8 cellular contexts compared by ENCODE assay signal in genomic region chr11:43581370-43582023, GRCh38.
DNase-seq lines count a peak whose midpoint lies in the region; ATAC-seq and TF ChIP-seq lines count a peak whose summit lies in the region.

No MANE protein-coding gene starts in this region.

- H3K36me3 Mint-ChIP-seq in activated B cell treated with CpG ODN at 0.5 μM for 24 hours (ENCODE audit: low read depth) = no peaks in the 10 kb centered on the region
- H3K36me3 Mint-ChIP-seq in stimulated activated memory B cell treated with anti-CD40 and anti-IgM and Interleukin-4, amounts not matched to agents 10 μg/mL and 1 μg/mL and 100 μg/mL, for 72 hours = no peaks in the 10 kb centered on the region
- H3K36me3 Mint-ChIP-seq in T-helper 2 cell treated with Interferon-gamma antibody and Interleukin-4, amounts not matched to agents 5 μg/mL and 100 μg/mL, for 36 hours (ENCODE audit: low read depth) = peaks cover 2% of the 10 kb centered on the region

- CTCF ChIA-PET in activated B cell treated with CpG ODN at 0.5 μM for 24 hours (lab: Charles Lee) = no interaction called here

- peak overlapping the region; percentile 18 for H3K4me3 ChIP-seq in iPS-11a (ENCODE audit: low read depth, low read length)

- H3K27me3 Mint-ChIP-seq in activated B cell treated with CpG ODN at 0.5 μM for 24 hours = peaks cover 75% of the 10 kb centered on the region
- peaks cover 89% of the 10 kb centered on the region for H3K27me3 Mint-ChIP-seq in stimulated activated memory B cell treated with anti-CD40 and anti-IgM and Interleukin-4, amounts not matched to agents 10 μg/mL and 1 μg/mL and 100 μg/mL, for 72 hours
- H3K27me3 Mint-ChIP-seq in T-helper 2 cell treated with Interferon-gamma antibody and Interleukin-4, amounts not matched to agents 5 μg/mL and 100 μg/mL, for 36 hours (ENCODE audit: low read depth) = peaks cover 92% of the 10 kb centered on the region

- no peak overlapping the region for H3K27ac Mint-ChIP-seq in activated B cell treated with CpG ODN at 0.5 μM for 24 hours
- H3K27ac Mint-ChIP-seq in stimulated activated memory B cell treated with anti-CD40 and anti-IgM and Interleukin-4, amounts not matched to agents 10 μg/mL and 1 μg/mL and 100 μg/mL, for 72 hours = no peak overlapping the region
- H3K27ac Mint-ChIP-seq in T-helper 2 cell treated with Interferon-gamma antibody and Interleukin-4, amounts not matched to agents 5 μg/mL and 100 μg/mL, for 36 hours = no peak overlapping the region

- peaks cover 4% of the 10 kb centered on the region for H3K9me3 Mint-ChIP-seq in activated B cell treated with CpG ODN at 0.5 μM for 24 hours
- peaks cover 2% of the 10 kb centered on the region for H3K9me3 Mint-ChIP-seq in stimulated activated memory B cell treated with anti-CD40 and anti-IgM and Interleukin-4, amounts not matched to agents 10 μg/mL and 1 μg/mL and 100 μg/mL, for 72 hours
- no peaks in the 10 kb centered on the region for H3K9me3 Mint-ChIP-seq in T-helper 2 cell treated with Interferon-gamma antibody and Interleukin-4, amounts not matched to agents 5 μg/mL and 100 μg/mL, for 36 hours

- peak overlapping the region; percentile 77 for H3K4me3 Mint-ChIP-seq in activated B cell treated with CpG ODN at 0.5 μM for 24 hours
- H3K4me3 Mint-ChIP-seq in stimulated activated memory B cell treated with anti-CD40 and anti-IgM and Interleukin-4, amounts not matched to agents 10 μg/mL and 1 μg/mL and 100 μg/mL, for 72 hours = peak overlapping the region; percentile 75
- H3K4me3 Mint-ChIP-seq in T-helper 2 cell treated with Interferon-gamma antibody and Interleukin-4, amounts not matched to agents 5 μg/mL and 100 μg/mL, for 36 hours = no peak overlapping the region

- POLR2A ChIA-PET in activated B cell treated with CpG ODN at 0.5 μM for 24 hours (lab: Charles Lee) = no interaction called here

- DNase-seq in DMS53 (lab: John Stamatoyannopoulos, UW) (peak; percentile 39), DMS53 treated with DMSO at 0.1 percent for 48 hours (lab: John Stamatoyannopoulos, UW; ENCODE audit: unreplicated experiment) (no peak), activated B cell treated with CpG ODN at 0.5 μM for 24 hours (no peak), DMS114 treated with DMSO at 0.1 percent for 48 hours (lab: John Stamatoyannopoulos, UW; ENCODE audit: unreplicated experiment) (no peak)
- no peak for DNase-seq in T-helper 2 cell treated with Interferon-gamma antibody and Interleukin-4, amounts not matched to agents 5 μg/mL and 100 μg/mL, for 36 hours (ENCODE audit: low spot score)
- DNase-seq in stimulated activated CD4-positive, alpha-beta T cell treated with anti-CD3 and anti-CD28 coated beads, Interleukin-4, amount 100 ng/mL, for 24 hours = no peak

- no peak for TF ChIP-seq CTCF in activated B cell treated with CpG ODN at 0.5 μM for 24 hours (IDR thresholded peaks at IDR 0.05)

- peaks cover 36% of the 10 kb centered on the region for H3K4me1 Mint-ChIP-seq in activated B cell treated with CpG ODN at 0.5 μM for 24 hours
- H3K4me1 Mint-ChIP-seq in stimulated activated memory B cell treated with anti-CD40 and anti-IgM and Interleukin-4, amounts not matched to agents 10 μg/mL and 1 μg/mL and 100 μg/mL, for 72 hours = peaks cover 43% of the 10 kb centered on the region
- peaks cover 18% of the 10 kb centered on the region for H3K4me1 Mint-ChIP-seq in T-helper 2 cell treated with Interferon-gamma antibody and Interleukin-4, amounts not matched to agents 5 μg/mL and 100 μg/mL, for 36 hours (ENCODE audit: low read depth)

- no peak for ATAC-seq in activated B cell treated with CpG ODN at 0.5 μM for 24 hours (ENCODE audit: low read depth)
- ATAC-seq in stimulated activated memory B cell treated with anti-CD40 and anti-IgM and Interleukin-4, amounts not matched to agents 10 μg/mL and 1 μg/mL and 100 μg/mL, for 72 hours = no peak

- intact Hi-C loops in activated B cell treated with CpG ODN at 0.5 μM for 24 hours (cut with micrococcal nuclease) = no loop called here
